19 cellular contexts compared by ENCODE assay signal in the genomic region with DNA sequence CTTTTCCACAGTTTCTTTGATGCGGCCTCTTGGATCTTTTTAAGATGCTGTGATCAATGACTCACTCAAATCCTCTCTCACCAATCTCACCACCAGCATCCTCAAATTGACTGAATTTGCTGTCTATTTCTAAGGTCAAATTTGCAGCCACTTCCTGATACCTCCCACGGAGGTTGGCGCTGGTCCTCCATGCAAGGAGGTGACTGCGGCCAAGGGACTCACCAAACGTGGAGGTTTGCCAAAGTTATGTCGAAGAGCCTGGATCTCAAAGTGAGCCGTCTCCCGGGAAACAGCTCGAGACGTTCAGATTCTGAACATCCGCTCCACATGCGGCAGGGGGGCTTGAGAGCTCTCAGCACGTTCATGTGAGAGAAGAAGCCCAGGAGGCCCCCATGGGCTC. TPM values are rescaled to one million over a fixed set of nuclear protein-coding genes. Genes with fewer than 3 reads are reported as not detected.
DNase-seq lines count a peak whose midpoint lies in the region; ATAC-seq and TF ChIP-seq lines count a peak whose summit lies in the region.
"Had no signal": no experiment of that assay in that cellular context is flagged by ENCODE, and none has a peak within 500 bp of the region (broad histone marks: within the 10 kb centered on the region; RNA-seq: fewer than 3 reads in every experiment).

No MANE protein-coding gene starts in this region.

- H3K4me3 ChIP-seq in right cardiac atrium (ENCODE audit: low read length) = no peak overlapping the region
- no peak overlapping the region for H3K4me3 ChIP-seq in fibroblast of the aortic adventitia (ENCODE audit: low read depth, low read length)
- H3K4me3 ChIP-seq: GM23338, mucosa of descending colon had no signal

- H3K27me3 ChIP-seq in right cardiac atrium (ENCODE audit: control insufficient read depth, insufficient read depth) (no peaks in the 10 kb centered on the region), foreskin keratinocyte (peaks cover 12% of the 10 kb centered on the region)

- no peak overlapping the region for H3K27ac ChIP-seq in right cardiac atrium (ENCODE audit: low read length)
- no peak overlapping the region for H3K27ac ChIP-seq in foreskin keratinocyte

- ATAC-seq in right cardiac atrium (no peak), left cardiac atrium (no peak), foreskin keratinocyte (no peak), GM18873 (IDR thresholded peaks at IDR 0.05; ENCODE audit: low FRiP score, unreplicated experiment) (no peak), GM18498 (IDR thresholded peaks at IDR 0.05; ENCODE audit: unreplicated experiment) (no peak)
- ATAC-seq: GM23338, left ventricle myocardium superior, mucosa of descending colon had no signal

- DNase-seq in right cardiac atrium = peak in 2 of 3 donors; percentile 43 to 45
- DNase-seq in left cardiac atrium = no peak
- peak; percentile 36 for DNase-seq in T1000 (lab: John Stamatoyannopoulos, UW)
- peak; percentile 34 for DNase-seq in fibroblast of the aortic adventitia (ENCODE audit: low read depth)
- no peak for DNase-seq in NOMO-1 treated with DMSO at 0.1 percent for 48 hours (lab: John Stamatoyannopoulos, UW; ENCODE audit: unreplicated experiment)
- no peak for DNase-seq in foreskin keratinocyte
- DNase-seq: activated B cell treated with CpG ODN at 0.5 μM for 24 hours; foreskin melanocyte; left ventricle myocardium superior; mucosa of descending colon; NCI-H2107; occipital lobe; RPMI8226; stimulated activated CD4-positive, alpha-beta T cell treated with anti-CD3 and anti-CD28 coated beads, Interleukin-2, amount 100 ng/mL, for 24 hours; T-helper 1 cell had no signal

- TF ChIP-seq CTCF in fibroblast of the aortic adventitia (IDR thresholded peaks at IDR 0.05; ENCODE audit: insufficient read depth, low read length) (no peak), foreskin keratinocyte (conservative IDR thresholded peaks at IDR 0.05) (no peak)

- intact Hi-C loops in right cardiac atrium (cut with DNase I) (no loop called here), left cardiac atrium (cut with DNase I) (no loop called here)

- 49% methylated on average over 13 of the region's 13 CpGs for WGBS in right cardiac atrium

- H3K9me3 ChIP-seq in right cardiac atrium (ENCODE audit: control insufficient read depth, low read length) = no peaks in the 10 kb centered on the region
- H3K9me3 ChIP-seq: mucosa of descending colon had no signal

- no peaks in the 10 kb centered on the region for H3K4me1 ChIP-seq in right cardiac atrium (ENCODE audit: control insufficient read depth, insufficient read depth, low read length)
- peaks cover 4% of the 10 kb centered on the region for H3K4me1 ChIP-seq in foreskin keratinocyte

RNA-seq across cellular contexts. Expression of a gene that starts 22.6 kb away (rescaled TPM):
- total RNA-seq in right cardiac atrium = 100 to 1,000 TPM; 439 to 581 (median 506) TPM
- polyA plus RNA-seq in right cardiac atrium = 397 TPM
- 100 to 1,000 TPM; 390 to 448 TPM for total RNA-seq in left cardiac atrium
- 87.2 and 270 TPM in 2 replicates for total RNA-seq in fibroblast of the aortic adventitia (ENCODE audit: low replicate concordance)
- total RNA-seq in foreskin keratinocyte = 339 and 389 TPM in 2 replicates
- polyA plus RNA-seq in foreskin keratinocyte = 375 and 407 TPM in 2 replicates

RNA-seq across cellular contexts. Expression of a gene that starts 31.9 kb away (rescaled TPM):
- total RNA-seq in right cardiac atrium (100 to 1,000 TPM; 153 to 183 (median 168) TPM), left cardiac atrium (100 to 1,000 TPM; 161 to 191 TPM), fibroblast of the aortic adventitia (ENCODE audit: low replicate concordance) (132 and 180 TPM in 2 replicates), foreskin keratinocyte (7.5 and 11.2 TPM in 2 replicates)
- polyA plus RNA-seq in right cardiac atrium (86.9 TPM), foreskin keratinocyte (6.3 and 8.3 TPM in 2 replicates)

RNA-seq across cellular contexts. Expression of a gene that starts 52.5 kb away (rescaled TPM):
- total RNA-seq in right cardiac atrium (10 to 100 TPM; 28.1 to 38.8 (median 33.3) TPM), left cardiac atrium (10 to 100 TPM; 30.5 to 33.3 TPM), fibroblast of the aortic adventitia (ENCODE audit: low replicate concordance) (33.4 and 53.0 TPM in 2 replicates), foreskin keratinocyte (67.2 and 68.5 TPM in 2 replicates)
- polyA plus RNA-seq in right cardiac atrium (13.6 TPM), foreskin keratinocyte (48.4 and 49.3 TPM in 2 replicates)

RNA-seq across cellular contexts. Expression of a gene that starts 54.1 kb away (rescaled TPM):
- total RNA-seq in right cardiac atrium (1 to 10 TPM in 2 of 4 donors, under 1 TPM in 2; 0.76 to 1.3 (median 1.0) TPM), left cardiac atrium (1 to 10 TPM; 1.7 to 2.3 TPM), fibroblast of the aortic adventitia (ENCODE audit: low replicate concordance) (1.5 and 3.3 TPM in 2 replicates), foreskin keratinocyte (0.04 TPM in 1 of 2 replicates, not detected in the other)
- polyA plus RNA-seq in right cardiac atrium (0.57 TPM), foreskin keratinocyte (not detected in 2 replicates)
- total RNA-seq: activated T-helper 1 cell treated with anti-CD3 and anti-CD28 coated beads, Interleukin-12 subunit alpha, Interleukin-12 subunit beta, Interleukin-2, Interleukin-4 antibody, amounts not matched to agents 30 ng/mL and 10 ng/mL and 1 ng/mL, durations not matched to agents 14 hours and 24 hours and 36 hours had no signal
- polyA plus RNA-seq: GM23338 had no signal

Comparison
In these comparisons a context has a peak if more than half of its experiments do, and no peak if none do; other contexts are left out.
1. DNase-seq: peak in right cardiac atrium (2 of 3), T1000 (single experiment) and fibroblast of the aortic adventitia (single experiment); none in left cardiac atrium (single experiment), NOMO-1 treated with DMSO at 0.1 percent for 48 hours (single experiment) and foreskin keratinocyte (0 of 2).
2. RNA of a gene that starts 31.9 kb away (total RNA-seq): 161 to 191 TPM in left cardiac atrium, 132 to 180 TPM in fibroblast of the aortic adventitia and 153 to 183 TPM in right cardiac atrium; 7.5 to 11.2 TPM in foreskin keratinocyte; every median in the first group is over 10 times any median in the second.